Comparison of ENCODE assay signal across 8 cellular contexts in the genomic region with DNA sequence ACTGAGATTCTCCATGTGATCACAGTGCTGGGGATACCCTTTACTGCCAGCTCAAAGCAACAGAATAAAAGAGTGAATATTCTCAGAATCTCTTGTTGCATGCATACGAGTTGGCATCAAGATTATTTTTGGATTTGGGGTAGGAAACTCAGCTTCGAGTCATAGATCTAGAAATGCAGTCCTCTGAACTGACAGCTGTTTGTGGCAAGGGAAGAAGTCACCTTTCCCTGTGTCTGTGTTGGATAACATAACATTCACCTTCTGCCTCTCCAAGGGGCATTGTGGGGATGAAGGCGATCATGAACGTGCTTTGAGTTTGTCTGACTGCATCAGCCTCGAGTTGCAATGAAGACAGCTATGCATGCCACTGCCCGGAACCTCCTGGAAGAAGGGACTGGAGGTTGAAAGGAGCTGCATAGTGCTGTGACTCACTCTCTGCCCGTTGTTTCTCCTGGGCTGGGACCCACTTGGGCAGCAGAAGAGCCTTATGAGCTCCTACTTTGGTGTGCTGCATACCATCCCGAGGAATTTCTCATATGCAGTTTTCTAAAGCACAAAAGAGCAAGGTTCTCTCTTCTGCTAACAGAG.
DNase-seq lines count a peak whose midpoint lies in the region; ATAC-seq and TF ChIP-seq lines count a peak whose summit lies in the region.

No MANE protein-coding gene starts in this region.

- no peaks in the 10 kb centered on the region for H3K9me3 ChIP-seq in DND-41 (ENCODE audit: insufficient read depth, low read length, severe bottlenecking)
- no peaks in the 10 kb centered on the region for H3K9me3 ChIP-seq in mammary epithelial cell (replicated peaks; ENCODE audit: insufficient read depth, low read length)
- no peaks in the 10 kb centered on the region for H3K9me3 ChIP-seq in naive thymus-derived CD4-positive, alpha-beta T cell (ENCODE audit: control insufficient read depth in 2 of 3, low read length in 3 of 3)

- H3K27me3 ChIP-seq in DND-41 (ENCODE audit: insufficient read depth, low read length, poor library complexity), result no peaks in the 10 kb centered on the region
- no peaks in the 10 kb centered on the region for H3K27me3 ChIP-seq in mammary epithelial cell (ENCODE audit: insufficient read depth, low read length)
- H3K27me3 ChIP-seq in naive thymus-derived CD4-positive, alpha-beta T cell (ENCODE audit: control insufficient read depth in 2 of 2, insufficient read depth in 2 of 2, low read length in 2 of 2), result no peaks in the 10 kb centered on the region

- H3K9ac ChIP-seq in DND-41 (ENCODE audit: low read depth, low read length) (peak overlapping the region; percentile 64), mammary epithelial cell (ENCODE audit: insufficient read depth, low read length) (no peak overlapping the region)

- H3K36me3 ChIP-seq in DND-41 (ENCODE audit: insufficient read depth, low read length) (no peaks in the 10 kb centered on the region), mammary epithelial cell (ENCODE audit: insufficient read depth, low read length) (no peaks in the 10 kb centered on the region)
- H3K36me3 ChIP-seq in naive thymus-derived CD4-positive, alpha-beta T cell (ENCODE audit: control insufficient read depth in 2 of 3, insufficient read depth in 3 of 3, low read length in 3 of 3), result no peaks in the 10 kb centered on the region

- peaks cover 0 to 40% (median 17%) of the 10 kb centered on the region in 5 donors for H3K36me3 Mint-ChIP-seq in naive thymus-derived CD4-positive, alpha-beta T cell

- H3K4me3 Mint-ChIP-seq in naive thymus-derived CD4-positive, alpha-beta T cell, result peak overlapping the region in 8 of 10 donors; percentile 11 to 80 (median 47)

- DNase-seq in DND-41 (peak; percentile 61), NB4 (ENCODE audit: low read depth) (peak; percentile 82), mammary epithelial cell (peak; percentile 42), germinal center (ENCODE audit: low spot score) (no peak)
- DNase-seq in naive thymus-derived CD4-positive, alpha-beta T cell, result no peak

- intact Hi-C loops in mammary epithelial cell (cut with micrococcal nuclease), result loop anchor here (2.0 to 10.0 kb wide), 6 partner anchors 203 to 1183 kb away; no protein-coding TSS in a partner anchor
- intact Hi-C loops in naive thymus-derived CD4-positive, alpha-beta T cell (cut with micrococcal nuclease), result loop anchor here (1.0 to 10.0 kb wide), 20 partner anchors 25 to 1397 kb away; a partner anchor contains a TSS

- ATAC-seq in DND-41 (ENCODE audit: insufficient read depth, low read depth) (peak; percentile 58), GM19455 (IDR thresholded peaks at IDR 0.05; ENCODE audit: unreplicated experiment) (no peak), HG02571 (IDR thresholded peaks at IDR 0.05; ENCODE audit: unreplicated experiment) (no peak), HG03565 (IDR thresholded peaks at IDR 0.05; ENCODE audit: unreplicated experiment) (no peak)
- peak; percentile 16 for ATAC-seq in naive thymus-derived CD4-positive, alpha-beta T cell

- H3K4me3 ChIP-seq in DND-41 (ENCODE audit: low read depth in 1 of 2, low read length in 2 of 2) (peak overlapping the region in 1 of 2 experiments; percentile 21; a peak in 2 of 4 replicates), NB4 (ENCODE audit: low read depth, low read length) (peak overlapping the region; percentile 52), mammary epithelial cell (replicated peaks in 1 of 3; ENCODE audit: insufficient read depth in 1 of 3, low read depth in 2 of 3, low read length in 3 of 3) (no peak overlapping the region)
- H3K4me3 ChIP-seq in naive thymus-derived CD4-positive, alpha-beta T cell (ENCODE audit: low read length), result no peak overlapping the region

- H3K27me3 Mint-ChIP-seq in naive thymus-derived CD4-positive, alpha-beta T cell, result no peaks in the 10 kb centered on the region

- BruUV-seq in mammary epithelial cell (replicated peaks; lab: Mats Ljungman, UMichigan), result no TSS peak

- peaks cover 2% of the 10 kb centered on the region; the same call in 1 of the 2 replicates for H3K79me2 ChIP-seq in DND-41 (ENCODE audit: insufficient read depth, low read length)
- no peaks in the 10 kb centered on the region for H3K79me2 ChIP-seq in mammary epithelial cell (ENCODE audit: insufficient read depth, low read length)

- CTCF ChIA-PET in mammary epithelial cell (lab: Charles Lee; ENCODE audit: low non-redundant PET), result no interaction called here
- CTCF ChIA-PET in naive thymus-derived CD4-positive, alpha-beta T cell (lab: Charles Lee), result interaction anchor here (0.6 to 4.2 kb wide), 10 partner anchors 9 to 966 kb away, joined by 3 to 33 read pairs (median 4); a partner anchor contains a TSS

- WGBS in mammary epithelial cell (ENCODE audit: low coverage, missing lambda C conversion rate), result 71% methylated on average over 8 of the region's 8 CpGs

- H3K27ac Mint-ChIP-seq in naive thymus-derived CD4-positive, alpha-beta T cell, result peak overlapping the region; percentile 78 to 98 (median 90)

- dilution Hi-C loops in mammary epithelial cell (cut with HindIII; ENCODE audit: low sequenced_read_pairs), result no loop called here

- H2AFZ ChIP-seq in DND-41 (ENCODE audit: low read depth, low read length), result peak overlapping the region; percentile 73
- H2AFZ ChIP-seq in mammary epithelial cell (ENCODE audit: low read depth, low read length), result no peak overlapping the region

- TF ChIP-seq POLR2A in NB4 (IDR thresholded peaks at IDR 0.05; ENCODE audit: extremely low read depth, insufficient read length), result no peak

- POLR2A ChIA-PET in naive thymus-derived CD4-positive, alpha-beta T cell (lab: Charles Lee), result interaction anchor here (0.6 to 3.7 kb wide), 7 partner anchors 11 to 1188 kb away, joined by 3 to 32 read pairs (median 6); a partner anchor contains a TSS

- in situ Hi-C loops in mammary epithelial cell (cut with MboI; ENCODE audit: low sequenced_read_pairs in 2 of 2), result loop anchor here in 1 of 2 donors (10.0 to 25.0 kb wide), 3 partner anchors 77 to 960 kb away; no protein-coding TSS in a partner anchor

- peaks cover 35 to 85% (median 43%) of the 10 kb centered on the region in 7 donors for H3K4me1 Mint-ChIP-seq in naive thymus-derived CD4-positive, alpha-beta T cell

- H3K9me3 Mint-ChIP-seq in naive thymus-derived CD4-positive, alpha-beta T cell, result peaks cover 0 to 8% (median 0%) of the 10 kb centered on the region in 11 donors

- H4K20me1 ChIP-seq in DND-41 (ENCODE audit: insufficient read depth, low read length), result no peaks in the 10 kb centered on the region
- H4K20me1 ChIP-seq in mammary epithelial cell (ENCODE audit: insufficient read depth, low read length), result no peaks in the 10 kb centered on the region

- H3K4me2 ChIP-seq in DND-41 (ENCODE audit: insufficient read depth, low read length) (peak overlapping the region; percentile 58), mammary epithelial cell (ENCODE audit: insufficient read depth, low read depth, low read length) (no peak overlapping the region)

- peak overlapping the region; percentile 95 for H3K27ac ChIP-seq in DND-41 (ENCODE audit: low read length)
- H3K27ac ChIP-seq in mammary epithelial cell (ENCODE audit: insufficient read depth, low read depth, low read length), result no peak overlapping the region
- peak overlapping the region; percentile 68 for H3K27ac ChIP-seq in naive thymus-derived CD4-positive, alpha-beta T cell (ENCODE audit: low read depth, low read length)

- TF ChIP-seq CTCF in DND-41 (IDR thresholded peaks at IDR 0.05; ENCODE audit: borderline replicate concordance, extremely low read depth, low read length, poor library complexity, severe bottlenecking) (no peak), NB4 (IDR thresholded peaks at IDR 0.05; ENCODE audit: low read depth, low read length) (no peak), mammary epithelial cell (conservative IDR thresholded peaks at IDR 0.05 in 1 of 2, IDR thresholded peaks at IDR 0.05 in 1 of 2; ENCODE audit: extremely low read depth in 1 of 2, insufficient read depth in 1 of 2, low read depth in 1 of 2, low read length in 2 of 2) (no peak)

- H3K4me1 ChIP-seq in DND-41 (ENCODE audit: insufficient read depth, low read length) (peaks cover 59% of the 10 kb centered on the region), mammary epithelial cell (ENCODE audit: insufficient read depth, low read length) (peaks cover 17% of the 10 kb centered on the region)
- H3K4me1 ChIP-seq in naive thymus-derived CD4-positive, alpha-beta T cell (ENCODE audit: control insufficient read depth in 2 of 2, insufficient read depth in 2 of 2, low read length in 2 of 2), result peaks cover 31 to 73% of the 10 kb centered on the region in 2 donors

Comparison
In these comparisons a context has a peak if more than half of its experiments do, and no peak if none do; other contexts are left out.
1. ATAC-seq: peak in DND-41 (single experiment) and naive thymus-derived CD4-positive, alpha-beta T cell (single experiment); none in GM19455 (single experiment), HG02571 (single experiment) and HG03565 (single experiment).
2. DNase-seq: peak in DND-41 (single experiment), NB4 (single experiment) and mammary epithelial cell (single experiment); none in naive thymus-derived CD4-positive, alpha-beta T cell (0 of 9) and germinal center (single experiment).